Comparison of ENCODE assay signal across 10 cellular contexts in genomic region chr12:113261847-113262470, GRCh38. TPM values are rescaled to one million over a fixed set of nuclear protein-coding genes. Genes with fewer than 3 reads are reported as not detected.
DNase-seq lines count a peak whose midpoint lies in the region; ATAC-seq and TF ChIP-seq lines count a peak whose summit lies in the region.
"Had no signal": no experiment of that assay in that cellular context is flagged by ENCODE, and none has a peak within 500 bp of the region (broad histone marks: within the 10 kb centered on the region; RNA-seq: fewer than 3 reads in every experiment).

No MANE protein-coding gene starts in this region.

- H2AFZ ChIP-seq in IMR-90 (replicated peaks; ENCODE audit: low read length, poor library complexity) = no peak overlapping the region
- H2AFZ ChIP-seq in mesenchymal stem cell (ENCODE audit: low read depth, low read length) = no peak overlapping the region
- no peak overlapping the region for H2AFZ ChIP-seq in osteoblast (ENCODE audit: low read length)

- no peak overlapping the region for H4K8ac ChIP-seq in IMR-90 (ENCODE audit: low read depth in 2 of 2, low read length in 2 of 2)
- no peak overlapping the region for H4K8ac ChIP-seq in mesenchymal stem cell (ENCODE audit: low read length)

- POLR2A ChIA-PET in IMR-90 (lab: Charles Lee; ENCODE audit: unreplicated experiment) = no interaction called here
- POLR2A ChIA-PET in activated CD4-positive, alpha-beta memory T cell treated with anti-CD3 and anti-CD28 coated beads, Interleukin-2, amount 10 ng/mL, durations not matched to agents 7 days and 5 days (lab: Charles Lee) = interaction anchor here (1.3 to 2.1 kb wide), 6 partner anchors 22 to 77 kb away, joined by 3 to 14 read pairs (median 4); partner anchors contain the start of genes DDX54, RITA1 and TPCN1

- peak overlapping the region; percentile 62 for H3K27ac Mint-ChIP-seq in activated CD4-positive, alpha-beta memory T cell treated with anti-CD3 and anti-CD28 coated beads, Interleukin-2, amount 10 ng/mL, durations not matched to agents 7 days and 5 days

- H3K4ac ChIP-seq in IMR-90 (ENCODE audit: low read depth, low read length) (no peak overlapping the region), mesenchymal stem cell (ENCODE audit: low read depth in 1 of 2, low read length in 2 of 2) (peak overlapping the region in 1 of 2 experiments; percentile 44)

- ATAC-seq in IMR-90 (ENCODE audit: low read depth) = no peak
- no peak for ATAC-seq in HG03460 (IDR thresholded peaks at IDR 0.05; ENCODE audit: unreplicated experiment)

- H2BK20ac ChIP-seq in IMR-90 (ENCODE audit: low read depth, low read length) = no peak overlapping the region

- H3K79me1 ChIP-seq in IMR-90 (ENCODE audit: low read depth in 1 of 2, low read length in 2 of 2) (no peaks in the 10 kb centered on the region), mesenchymal stem cell (replicated peaks; ENCODE audit: low read length, poor library complexity, severe bottlenecking) (peaks cover 1% of the 10 kb centered on the region)

- no peak for TF ChIP-seq POLR2A in IMR-90 (IDR thresholded peaks at IDR 0.05; ENCODE audit: low read depth, low read length)

- intact Hi-C loops in IMR-90 (cut with micrococcal nuclease) = no loop called here

- 100% methylated on average over 2 of the region's 6 CpGs; no CpG with 5 or more reads in 1 of the 2 experiments for WGBS in IMR-90 (ENCODE audit: extremely low coverage in 2 of 2, insufficient read length in 1 of 2), 2 experiments
- 94% methylated on average over 4 of the region's 6 CpGs for WGBS in mesenchymal stem cell

- dilution Hi-C loops in IMR-90 (cut with HindIII; ENCODE audit: low sequenced_read_pairs, unreplicated experiment) = no loop called here

- TF ChIP-seq RAD21 in IMR-90 (IDR thresholded peaks at IDR 0.05; ENCODE audit: low read length) = no peak

- H2AK5ac ChIP-seq in IMR-90 (ENCODE audit: low read depth, low read length) (no peak overlapping the region), mesenchymal stem cell (ENCODE audit: low read length, severe bottlenecking) (no peak overlapping the region)

- no peak overlapping the region for H2AK9ac ChIP-seq in IMR-90 (replicated peaks; ENCODE audit: low read depth, low read length, poor library complexity)

- H3K14ac ChIP-seq in IMR-90 (replicated peaks; ENCODE audit: low read depth, low read length) (no peak overlapping the region), mesenchymal stem cell (ENCODE audit: low read length in 2 of 2) (no peak overlapping the region)

- peaks cover 36% of the 10 kb centered on the region for H3K4me1 Mint-ChIP-seq in activated CD4-positive, alpha-beta memory T cell treated with anti-CD3 and anti-CD28 coated beads, Interleukin-2, amount 10 ng/mL, durations not matched to agents 7 days and 5 days

- H3K4me2 ChIP-seq in IMR-90 (ENCODE audit: low read depth, low read length) (no peak overlapping the region), mesenchymal stem cell (ENCODE audit: low read length, poor library complexity, severe bottlenecking) (no peak overlapping the region), osteoblast (ENCODE audit: insufficient read depth, low read length) (no peak overlapping the region)

- H3K27me3 ChIP-seq in IMR-90 (ENCODE audit: control insufficient read depth, insufficient read depth, low read length) = no peaks in the 10 kb centered on the region
- H3K27me3 ChIP-seq in mesenchymal stem cell (ENCODE audit: control insufficient read depth in 1 of 2, insufficient read depth in 1 of 2, low read length in 2 of 2) = no peaks in the 10 kb centered on the region
- no peaks in the 10 kb centered on the region for H3K27me3 ChIP-seq in osteoblast (ENCODE audit: insufficient read depth, low read length)
- no peaks in the 10 kb centered on the region for H3K27me3 ChIP-seq in brain microvascular endothelial cell (replicated peaks)

- H3K9ac ChIP-seq in IMR-90 (ENCODE audit: low read depth, low read length) (no peak overlapping the region), mesenchymal stem cell (ENCODE audit: low read length) (no peak overlapping the region)

- CTCF ChIA-PET in IMR-90 (lab: Yijun Ruan, JAX) = no interaction called here
- CTCF ChIA-PET in activated CD4-positive, alpha-beta memory T cell treated with anti-CD3 and anti-CD28 coated beads, Interleukin-2, amount 10 ng/mL, durations not matched to agents 7 days and 5 days (lab: Charles Lee) = interaction anchor here (0.9 to 1.0 kb wide), 2 partner anchors 65 to 165 kb away, joined by 3 to 4 read pairs; no protein-coding TSS in a partner anchor

- no peak overlapping the region for H2BK12ac ChIP-seq in mesenchymal stem cell (ENCODE audit: low read length in 2 of 2)

- no peak overlapping the region for H2BK5ac ChIP-seq in IMR-90 (ENCODE audit: low read depth, low read length, poor library complexity, severe bottlenecking)
- no peak overlapping the region for H2BK5ac ChIP-seq in mesenchymal stem cell (ENCODE audit: low read depth, low read length, poor library complexity, severe bottlenecking)

- no peak for TF ChIP-seq CTCF in IMR-90 (conservative IDR thresholded peaks at IDR 0.05; ENCODE audit: low read depth, low read length)
- no peak for TF ChIP-seq CTCF in osteoblast (IDR thresholded peaks at IDR 0.05; ENCODE audit: extremely low read depth, low read depth, low read length)
- no peak for TF ChIP-seq CTCF in brain microvascular endothelial cell (IDR thresholded peaks at IDR 0.05; ENCODE audit: low read depth, low read length, missing control alignments)

- no peak overlapping the region for H3K23ac ChIP-seq in IMR-90 (ENCODE audit: low read depth, low read length)
- no peak overlapping the region for H3K23ac ChIP-seq in mesenchymal stem cell (ENCODE audit: low read length in 2 of 2)

- H3K9me3 ChIP-seq in IMR-90 (ENCODE audit: control insufficient read depth, insufficient read depth, low read length) (no peaks in the 10 kb centered on the region), mesenchymal stem cell (ENCODE audit: control insufficient read depth, low read length) (no peaks in the 10 kb centered on the region), osteoblast (ENCODE audit: low read depth, low read length) (no peaks in the 10 kb centered on the region)

- H3K18ac ChIP-seq in IMR-90 (ENCODE audit: low read depth, low read length) (no peak overlapping the region), mesenchymal stem cell (ENCODE audit: low read depth in 1 of 2, low read length in 2 of 2) (peak overlapping the region in 1 of 2 experiments; percentile 35)

- H4K20me1 ChIP-seq in IMR-90 (ENCODE audit: insufficient read depth, low read length) (no peaks in the 10 kb centered on the region), osteoblast (ENCODE audit: insufficient read depth, low read length) (no peaks in the 10 kb centered on the region)

- H3K4me3 Mint-ChIP-seq in activated CD4-positive, alpha-beta memory T cell treated with anti-CD3 and anti-CD28 coated beads, Interleukin-2, amount 10 ng/mL, durations not matched to agents 7 days and 5 days = peak overlapping the region; percentile 14

- no peaks in the 10 kb centered on the region for H3K79me2 ChIP-seq in osteoblast (ENCODE audit: insufficient read depth, low read length)

- H3K9me1 ChIP-seq in IMR-90 (ENCODE audit: insufficient read depth, low read length) = no peaks in the 10 kb centered on the region; the same call in 1 of the 2 replicates

- H2BK120ac ChIP-seq in IMR-90 (ENCODE audit: low read depth, low read length) (no peak overlapping the region), mesenchymal stem cell (ENCODE audit: low read depth, low read length) (no peak overlapping the region)

- DNase-seq in CD1c-positive myeloid dendritic cell (ENCODE audit: extremely low spot score) (peak; percentile 66), IMR-90 (peak; percentile 22), mesenchymal stem cell (peak; percentile 31), osteoblast (ENCODE audit: insufficient read length, low spot score, missing footprints) (no peak), hepatic stellate cell (ENCODE audit: low spot score) (no peak), brain microvascular endothelial cell (no peak)
- DNase-seq in activated CD4-positive, alpha-beta memory T cell treated with anti-CD3 and anti-CD28 coated beads, Interleukin-2, amount 10 ng/mL, durations not matched to agents 7 days and 5 days = peak; percentile 47
- DNase-seq: activated CD4-positive, CD25-positive, alpha-beta regulatory T cell; effector memory CD4-positive, alpha-beta T cell had no signal

- H4K5ac ChIP-seq in IMR-90 (ENCODE audit: low read depth, low read length) = no peak overlapping the region

- H3K4me1 ChIP-seq in IMR-90 (ENCODE audit: control insufficient read depth, insufficient read depth, low read length) = peaks cover 2% of the 10 kb centered on the region; the same call in 1 of the 2 replicates
- peaks cover 11% of the 10 kb centered on the region for H3K4me1 ChIP-seq in mesenchymal stem cell (ENCODE audit: control insufficient read depth, insufficient read depth, low read depth, low read length)
- H3K4me1 ChIP-seq in osteoblast (ENCODE audit: insufficient read depth, low read length) = no peaks in the 10 kb centered on the region

- in situ Hi-C loops in IMR-90 (cut with MboI; ENCODE audit: low sequenced_read_pairs) (no loop called here), brain microvascular endothelial cell (cut with HindIII; ENCODE audit: low pct_ligation_motif_present, low sequenced_read_pairs) (no loop called here)

- peaks cover 18% of the 10 kb centered on the region for H3K36me3 Mint-ChIP-seq in activated CD4-positive, alpha-beta memory T cell treated with anti-CD3 and anti-CD28 coated beads, Interleukin-2, amount 10 ng/mL, durations not matched to agents 7 days and 5 days (ENCODE audit: low read depth)

- H3K36me3 ChIP-seq in IMR-90 (ENCODE audit: control insufficient read depth, insufficient read depth, low read length) (peaks cover 4% of the 10 kb centered on the region; the same call in 1 of the 2 replicates), mesenchymal stem cell (ENCODE audit: control insufficient read depth in 1 of 2, insufficient read depth in 2 of 2, low read depth in 1 of 2, low read length in 2 of 2) (peaks cover 21 to 37% of the 10 kb centered on the region in 2 experiments), osteoblast (ENCODE audit: insufficient read depth, low read length) (peaks cover 13% of the 10 kb centered on the region), brain microvascular endothelial cell (replicated peaks) (peaks cover 4% of the 10 kb centered on the region)

- no peaks in the 10 kb centered on the region for H3K27me3 Mint-ChIP-seq in activated CD4-positive, alpha-beta memory T cell treated with anti-CD3 and anti-CD28 coated beads, Interleukin-2, amount 10 ng/mL, durations not matched to agents 7 days and 5 days

- no peaks in the 10 kb centered on the region for H3K9me3 Mint-ChIP-seq in activated CD4-positive, alpha-beta memory T cell treated with anti-CD3 and anti-CD28 coated beads, Interleukin-2, amount 10 ng/mL, durations not matched to agents 7 days and 5 days

- H3K27ac ChIP-seq in IMR-90 (ENCODE audit: insufficient read depth, low read length) (no peak overlapping the region), mesenchymal stem cell (ENCODE audit: low read length, poor library complexity, severe bottlenecking) (no peak overlapping the region), osteoblast (ENCODE audit: low read depth, low read length) (no peak overlapping the region), brain microvascular endothelial cell (no peak overlapping the region)

- BruUV-seq in IMR-90 (replicated peaks; lab: Mats Ljungman, UMichigan) = no TSS peak

- no peak overlapping the region for H2BK15ac ChIP-seq in IMR-90 (ENCODE audit: low read depth, low read length)
- H2BK15ac ChIP-seq in mesenchymal stem cell (ENCODE audit: low read depth, poor library complexity, severe bottlenecking) = no peak overlapping the region

- H3K4me3 ChIP-seq in IMR-90 (ENCODE audit: insufficient read depth, low read depth, low read length) = no peak overlapping the region
- no peak overlapping the region for H3K4me3 ChIP-seq in mesenchymal stem cell (ENCODE audit: insufficient read depth in 1 of 2, low read depth in 1 of 2, low read length in 2 of 2)
- H3K4me3 ChIP-seq in osteoblast (ENCODE audit: insufficient read depth, low read length) = no peak overlapping the region
- H3K4me3 ChIP-seq in brain microvascular endothelial cell (ENCODE audit: low read depth, low read length) = no peak overlapping the region

- H4K91ac ChIP-seq in IMR-90 (ENCODE audit: insufficient read depth, low read depth, low read length) = no peak overlapping the region
- no peak overlapping the region for H4K91ac ChIP-seq in mesenchymal stem cell (ENCODE audit: low read length)

- H3K56ac ChIP-seq in IMR-90 (ENCODE audit: extremely low read depth, insufficient read depth, low read length) = no peak overlapping the region

RNA-seq across cellular contexts. Expression of gene TPCN1, which starts 40.7 kb away (rescaled TPM):
- total RNA-seq in IMR-90 (2012; rRNA removed) = 2.0 and 2.5 TPM in 2 replicates
- polyA plus RNA-seq in IMR-90 (2012; rRNA removed) = 10.4 and 13.2 TPM in 2 replicates
- polyA plus RNA-seq in IMR-90 (2012; cell fraction: cytosol; rRNA removed) = 7.7 and 13.8 TPM in 2 replicates
- 58.1 and 63.1 TPM in 2 replicates for polyA plus RNA-seq in IMR-90 (2012; cell fraction: nucleus; rRNA removed; ENCODE audit: low replicate concordance)
- 10 to 100 TPM; 18.3 to 19.2 TPM for total RNA-seq in activated CD4-positive, alpha-beta memory T cell treated with anti-CD3 and anti-CD28 coated beads, Interleukin-2, amount 10 ng/mL, durations not matched to agents 7 days and 5 days
- 57.5 TPM for polyA plus RNA-seq in mesenchymal stem cell (2013, experiment 1 of 2)
- 58.5 TPM for polyA plus RNA-seq in mesenchymal stem cell (2013, experiment 2 of 2)
- total RNA-seq in osteoblast = 25.7 and 28.9 TPM in 2 replicates

Comparison
In these comparisons a context has a peak if more than half of its experiments do, and no peak if none do; other contexts are left out.
1. DNase-seq: peak in CD1c-positive myeloid dendritic cell (single experiment), IMR-90 (single experiment), activated CD4-positive, alpha-beta memory T cell treated with anti-CD3 and anti-CD28 coated beads, Interleukin-2, amount 10 ng/mL, durations not matched to agents 7 days and 5 days (single experiment) and mesenchymal stem cell (single experiment); none in osteoblast (single experiment), hepatic stellate cell (single experiment) and brain microvascular endothelial cell (single experiment).